8 cellular contexts compared by ENCODE assay signal in the genomic region with DNA sequence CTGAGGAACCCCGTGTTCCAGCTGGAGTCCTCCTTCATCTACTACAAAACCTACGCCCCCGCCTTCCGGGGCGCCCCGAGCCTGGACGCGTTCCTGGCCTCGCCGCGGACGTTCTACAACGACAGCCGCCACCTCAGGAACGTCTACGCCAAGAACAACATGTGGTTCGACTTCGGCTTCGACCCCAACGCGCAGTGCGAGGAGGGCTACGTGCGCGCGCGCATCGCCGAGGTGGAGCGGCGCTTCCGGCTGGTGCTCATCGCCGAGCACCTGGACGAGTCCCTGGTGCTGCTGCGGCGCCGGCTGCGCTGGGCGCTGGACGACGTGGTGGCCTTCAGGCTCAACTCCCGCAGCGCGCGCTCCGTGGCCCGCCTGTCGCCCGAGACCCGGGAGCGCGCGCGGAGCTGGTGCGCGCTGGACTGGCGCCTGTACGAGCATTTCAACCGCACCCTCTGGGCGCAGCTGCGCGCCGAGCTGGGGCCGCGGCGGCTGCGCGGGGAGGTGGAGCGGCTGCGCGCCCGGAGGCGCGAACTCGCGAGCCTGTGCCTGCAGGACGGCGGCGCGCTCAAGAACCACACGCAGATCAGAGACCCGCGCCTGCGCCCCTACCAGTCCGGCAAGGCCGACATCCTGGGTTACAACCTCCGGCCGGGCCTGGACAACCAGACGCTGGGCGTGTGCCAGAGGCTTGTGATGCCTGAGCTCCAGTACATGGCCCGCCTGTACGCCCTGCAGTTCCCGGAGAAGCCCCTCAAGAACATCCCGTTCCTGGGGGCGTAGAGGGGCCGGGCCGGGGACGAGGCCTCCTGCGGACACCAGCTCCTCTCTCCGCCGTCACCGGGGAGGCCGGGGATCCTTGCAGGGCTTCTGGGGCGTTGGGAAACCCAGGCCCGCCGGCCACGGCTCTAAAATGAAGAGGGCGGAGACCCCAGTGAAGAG. TPM values are rescaled to one million over a fixed set of nuclear protein-coding genes. Genes with fewer than 3 reads are reported as not detected.
A peak's percentile ranks its signal among the peaks of the same experiment; 100 is the strongest.
DNase-seq lines count a peak whose midpoint lies in the region; ATAC-seq and TF ChIP-seq lines count a peak whose summit lies in the region.

No MANE protein-coding gene starts in this region.

- POLR2A ChIA-PET in activated CD4-positive, alpha-beta memory T cell treated with anti-CD3 and anti-CD28 coated beads, Interleukin-2, amount 10 ng/mL, durations not matched to agents 7 days and 5 days (lab: Charles Lee): interaction anchor here (1.0 to 1.9 kb wide), 5 partner anchors 19 to 65 kb away, joined by 3 to 9 read pairs (median 3); no protein-coding TSS in a partner anchor

- H3K9me3 ChIP-seq in muscle layer of colon (ENCODE audit: low read length): no peaks in the 10 kb centered on the region
- H3K9me3 ChIP-seq in tibial artery: no peaks in the 10 kb centered on the region

- intact Hi-C loops in tibial artery (cut with DNase I; ENCODE audit: low total_unique reads): no loop called here

- no peak overlapping the region for H3K27ac Mint-ChIP-seq in activated CD4-positive, alpha-beta memory T cell treated with anti-CD3 and anti-CD28 coated beads, Interleukin-2, amount 10 ng/mL, durations not matched to agents 7 days and 5 days

- no peak overlapping the region for H3K9ac ChIP-seq in muscle layer of colon (ENCODE audit: low read length)

- no peak for TF ChIP-seq RAD21 in Ishikawa (IDR thresholded peaks at IDR 0.05; ENCODE audit: low read depth)

- H3K9me3 Mint-ChIP-seq in activated CD4-positive, alpha-beta memory T cell treated with anti-CD3 and anti-CD28 coated beads, Interleukin-2, amount 10 ng/mL, durations not matched to agents 7 days and 5 days: no peaks in the 10 kb centered on the region

- H3K4me1 ChIP-seq in muscle layer of colon (ENCODE audit: insufficient read depth, low read length): peaks cover 10% of the 10 kb centered on the region
- H3K4me1 ChIP-seq in tibial artery: peaks cover 0 to 21% (median 20%) of the 10 kb centered on the region in 4 donors

- DNase-seq in GM12865 (ENCODE audit: low read depth) (peak; percentile 69), erythroblast (lab: John Stamatoyannopoulos, UW) (peak; percentile 38 to 48), tibial artery (peak; percentile 41 to 65), kidney glomerular epithelial cell (lab: John Stamatoyannopoulos, UW) (no peak)
- peak; percentile 60 for DNase-seq in activated CD4-positive, alpha-beta memory T cell treated with anti-CD3 and anti-CD28 coated beads, Interleukin-2, amount 10 ng/mL, durations not matched to agents 7 days and 5 days

- H3K4me3 ChIP-seq in GM12865 (ENCODE audit: low read depth, low read length): peak overlapping the region; percentile 63
- peak overlapping the region; percentile 32 to 43 for H3K4me3 ChIP-seq in muscle layer of colon (ENCODE audit: low read depth in 1 of 2, low read length in 2 of 2)
- H3K4me3 ChIP-seq in tibial artery: peak overlapping the region; percentile 41 to 53

- TF ChIP-seq CTCF in GM12865 (IDR thresholded peaks at IDR 0.05; ENCODE audit: insufficient read depth, low read depth, low read length, missing control alignments) (no peak), tibial artery (IDR thresholded peaks at IDR 0.05) (no peak)

- H3K36me3 Mint-ChIP-seq in activated CD4-positive, alpha-beta memory T cell treated with anti-CD3 and anti-CD28 coated beads, Interleukin-2, amount 10 ng/mL, durations not matched to agents 7 days and 5 days (ENCODE audit: low read depth): no peaks in the 10 kb centered on the region

- CTCF ChIA-PET in activated CD4-positive, alpha-beta memory T cell treated with anti-CD3 and anti-CD28 coated beads, Interleukin-2, amount 10 ng/mL, durations not matched to agents 7 days and 5 days (lab: Charles Lee): interaction anchor here (0.9 to 2.2 kb wide), 2 partner anchors 73 to 75 kb away, joined by 3 to 7 read pairs; no protein-coding TSS in a partner anchor

- peaks cover 10% of the 10 kb centered on the region for H3K4me1 Mint-ChIP-seq in activated CD4-positive, alpha-beta memory T cell treated with anti-CD3 and anti-CD28 coated beads, Interleukin-2, amount 10 ng/mL, durations not matched to agents 7 days and 5 days

- no peak for TF ChIP-seq POLR2A in erythroblast (IDR thresholded peaks at IDR 0.05; ENCODE audit: low read length)

- peak overlapping the region; percentile 62 for H3K4me3 Mint-ChIP-seq in activated CD4-positive, alpha-beta memory T cell treated with anti-CD3 and anti-CD28 coated beads, Interleukin-2, amount 10 ng/mL, durations not matched to agents 7 days and 5 days

- TF ChIP-seq EP300 in Ishikawa (IDR thresholded peaks at IDR 0.05; ENCODE audit: borderline replicate concordance): no peak

- H3K36me3 ChIP-seq in muscle layer of colon (ENCODE audit: insufficient read depth, low read length): no peaks in the 10 kb centered on the region
- H3K36me3 ChIP-seq in tibial artery: no peaks in the 10 kb centered on the region

- ATAC-seq in HG02623 (IDR thresholded peaks at IDR 0.05; ENCODE audit: unreplicated experiment): no peak

- H3K27ac ChIP-seq in muscle layer of colon (ENCODE audit: low read depth, low read length): no peak overlapping the region
- no peak overlapping the region for H3K27ac ChIP-seq in tibial artery

- peaks cover 8% of the 10 kb centered on the region for H3K27me3 Mint-ChIP-seq in activated CD4-positive, alpha-beta memory T cell treated with anti-CD3 and anti-CD28 coated beads, Interleukin-2, amount 10 ng/mL, durations not matched to agents 7 days and 5 days

- peaks cover 0 to 25% of the 10 kb centered on the region in 2 donors for H3K27me3 ChIP-seq in muscle layer of colon (ENCODE audit: control insufficient read depth in 1 of 2, insufficient read depth in 2 of 2, low read length in 2 of 2)
- H3K27me3 ChIP-seq in tibial artery: peaks cover 0 to 39% of the 10 kb centered on the region in 2 donors

TF ChIP-seq in Ishikawa, 13 proteins besides CTCF, POLR2A, EP300 and RAD21:
- TF ChIP-seq EGR1 (IDR thresholded peaks at IDR 0.05) (peak; percentile 61), CREB1 (IDR thresholded peaks at IDR 0.05; ENCODE audit: low read depth) (no peak), CEBPB (IDR thresholded peaks at IDR 0.05) (no peak), NFIC (IDR thresholded peaks at IDR 0.05) (no peak), TAF1 (IDR thresholded peaks at IDR 0.05; ENCODE audit: low read depth) (no peak), ZBTB7A (IDR thresholded peaks at IDR 0.05; ENCODE audit: low read depth) (no peak)
- TF ChIP-seq, protein P1, sequence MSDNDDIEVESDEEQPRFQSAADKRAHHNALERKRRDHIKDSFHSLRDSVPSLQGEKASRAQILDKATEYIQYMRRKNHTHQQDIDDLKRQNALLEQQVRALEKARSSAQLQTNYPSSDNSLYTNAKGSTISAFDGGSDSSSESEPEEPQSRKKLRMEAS (IDR thresholded peaks at IDR 0.05): peak; percentile 94

RNA-seq across cellular contexts. Expression of a gene that starts 5.3 kb away (rescaled TPM):
- total RNA-seq in activated CD4-positive, alpha-beta memory T cell treated with anti-CD3 and anti-CD28 coated beads, Interleukin-2, amount 10 ng/mL, durations not matched to agents 7 days and 5 days: under 1 TPM; 0.38 to 0.43 TPM

RNA-seq across cellular contexts. Expression of a gene that starts 27.0 kb away (rescaled TPM):
- under 1 TPM; 0.23 to 0.58 TPM for total RNA-seq in activated CD4-positive, alpha-beta memory T cell treated with anti-CD3 and anti-CD28 coated beads, Interleukin-2, amount 10 ng/mL, durations not matched to agents 7 days and 5 days

RNA-seq across cellular contexts. Expression of a gene that starts 55.0 kb away (rescaled TPM):
- 10 to 100 TPM; 17.2 to 17.9 TPM for total RNA-seq in activated CD4-positive, alpha-beta memory T cell treated with anti-CD3 and anti-CD28 coated beads, Interleukin-2, amount 10 ng/mL, durations not matched to agents 7 days and 5 days
